ENCODE assay signal across 1 cellular context in the genomic region with DNA sequence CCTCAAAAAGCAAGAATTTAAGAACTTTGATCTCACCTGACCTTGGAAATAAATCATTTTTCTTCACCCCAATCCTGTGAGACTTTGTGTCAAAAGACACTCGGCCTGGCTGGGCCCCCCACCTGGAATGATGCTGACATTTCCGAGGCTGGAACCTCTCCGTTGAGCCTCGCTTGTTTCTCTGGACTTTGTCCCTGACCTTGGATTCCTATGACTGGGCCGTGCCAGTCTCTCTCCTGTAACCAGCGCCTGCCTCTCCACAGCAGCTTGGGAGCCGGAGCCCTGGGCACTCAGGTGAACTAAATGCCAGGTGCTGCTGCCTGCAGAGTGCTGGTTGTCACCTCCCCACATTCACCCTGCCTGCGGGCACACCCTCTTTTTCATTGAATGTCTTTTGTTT.
TF ChIP-seq lines count a peak whose summit lies in the region.

No MANE protein-coding gene starts in this region.

TF ChIP-seq in GM23338, 12 proteins besides CTCF, POLR2A, EP300 and RAD21 (continued from another document):
- TF ChIP-seq, protein P1, sequence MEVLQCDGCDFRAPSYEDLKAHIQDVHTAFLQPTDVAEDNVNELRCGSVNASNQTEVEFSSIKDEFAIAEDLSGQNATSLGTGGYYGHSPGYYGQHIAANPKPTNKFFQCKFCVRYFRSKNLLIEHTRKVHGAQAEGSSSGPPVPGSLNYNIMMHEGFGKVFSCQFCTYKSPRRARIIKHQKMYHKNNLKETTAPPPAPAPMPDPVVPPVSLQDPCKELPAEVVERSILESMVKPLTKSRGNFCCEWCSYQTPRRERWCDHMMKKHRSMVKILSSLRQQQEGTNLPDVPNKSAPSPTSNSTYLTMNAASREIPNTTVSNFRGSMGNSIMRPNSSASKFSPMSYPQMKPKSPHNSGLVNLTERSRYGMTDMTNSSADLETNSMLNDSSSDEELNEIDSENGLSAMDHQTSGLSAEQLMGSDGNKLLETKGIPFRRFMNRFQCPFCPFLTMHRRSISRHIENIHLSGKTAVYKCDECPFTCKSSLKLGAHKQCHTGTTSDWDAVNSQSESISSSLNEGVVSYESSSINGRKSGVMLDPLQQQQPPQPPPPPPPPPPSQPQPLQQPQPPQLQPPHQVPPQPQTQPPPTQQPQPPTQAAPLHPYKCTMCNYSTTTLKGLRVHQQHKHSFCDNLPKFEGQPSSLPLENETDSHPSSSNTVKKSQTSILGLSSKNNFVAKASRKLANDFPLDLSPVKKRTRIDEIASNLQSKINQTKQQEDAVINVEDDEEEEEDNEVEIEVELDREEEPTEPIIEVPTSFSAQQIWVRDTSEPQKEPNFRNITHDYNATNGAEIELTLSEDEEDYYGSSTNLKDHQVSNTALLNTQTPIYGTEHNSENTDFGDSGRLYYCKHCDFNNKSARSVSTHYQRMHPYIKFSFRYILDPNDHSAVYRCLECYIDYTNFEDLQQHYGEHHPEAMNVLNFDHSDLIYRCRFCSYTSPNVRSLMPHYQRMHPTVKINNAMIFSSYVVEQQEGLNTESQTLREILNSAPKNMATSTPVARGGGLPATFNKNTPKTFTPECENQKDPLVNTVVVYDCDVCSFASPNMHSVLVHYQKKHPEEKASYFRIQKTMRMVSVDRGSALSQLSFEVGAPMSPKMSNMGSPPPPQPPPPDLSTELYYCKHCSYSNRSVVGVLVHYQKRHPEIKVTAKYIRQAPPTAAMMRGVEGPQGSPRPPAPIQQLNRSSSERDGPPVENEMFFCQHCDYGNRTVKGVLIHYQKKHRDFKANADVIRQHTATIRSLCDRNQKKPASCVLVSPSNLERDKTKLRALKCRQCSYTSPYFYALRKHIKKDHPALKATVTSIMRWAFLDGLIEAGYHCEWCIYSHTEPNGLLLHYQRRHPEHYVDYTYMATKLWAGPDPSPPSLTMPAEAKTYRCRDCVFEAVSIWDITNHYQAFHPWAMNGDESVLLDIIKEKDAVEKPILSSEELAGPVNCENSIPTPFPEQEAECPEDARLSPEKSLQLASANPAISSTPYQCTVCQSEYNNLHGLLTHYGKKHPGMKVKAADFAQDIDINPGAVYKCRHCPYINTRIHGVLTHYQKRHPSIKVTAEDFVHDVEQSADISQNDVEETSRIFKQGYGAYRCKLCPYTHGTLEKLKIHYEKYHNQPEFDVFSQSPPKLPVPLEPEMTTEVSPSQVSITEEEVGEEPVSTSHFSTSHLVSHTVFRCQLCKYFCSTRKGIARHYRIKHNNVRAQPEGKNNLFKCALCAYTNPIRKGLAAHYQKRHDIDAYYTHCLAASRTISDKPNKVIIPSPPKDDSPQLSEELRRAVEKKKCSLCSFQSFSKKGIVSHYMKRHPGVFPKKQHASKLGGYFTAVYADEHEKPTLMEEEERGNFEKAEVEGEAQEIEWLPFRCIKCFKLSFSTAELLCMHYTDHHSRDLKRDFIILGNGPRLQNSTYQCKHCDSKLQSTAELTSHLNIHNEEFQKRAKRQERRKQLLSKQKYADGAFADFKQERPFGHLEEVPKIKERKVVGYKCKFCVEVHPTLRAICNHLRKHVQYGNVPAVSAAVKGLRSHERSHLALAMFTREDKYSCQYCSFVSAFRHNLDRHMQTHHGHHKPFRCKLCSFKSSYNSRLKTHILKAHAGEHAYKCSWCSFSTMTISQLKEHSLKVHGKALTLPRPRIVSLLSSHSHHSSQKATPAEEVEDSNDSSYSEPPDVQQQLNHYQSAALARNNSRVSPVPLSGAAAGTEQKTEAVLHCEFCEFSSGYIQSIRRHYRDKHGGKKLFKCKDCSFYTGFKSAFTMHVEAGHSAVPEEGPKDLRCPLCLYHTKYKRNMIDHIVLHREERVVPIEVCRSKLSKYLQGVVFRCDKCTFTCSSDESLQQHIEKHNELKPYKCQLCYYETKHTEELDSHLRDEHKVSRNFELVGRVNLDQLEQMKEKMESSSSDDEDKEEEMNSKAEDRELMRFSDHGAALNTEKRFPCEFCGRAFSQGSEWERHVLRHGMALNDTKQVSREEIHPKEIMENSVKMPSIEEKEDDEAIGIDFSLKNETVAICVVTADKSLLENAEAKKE (CRISPR knock-in tag; IDR thresholded peaks at IDR 0.05) = no peak
- TF ChIP-seq EZH2 (IDR thresholded peaks at IDR 0.05; ENCODE audit: low read depth, unreplicated experiment) = no peak
- TF ChIP-seq, protein P2, sequence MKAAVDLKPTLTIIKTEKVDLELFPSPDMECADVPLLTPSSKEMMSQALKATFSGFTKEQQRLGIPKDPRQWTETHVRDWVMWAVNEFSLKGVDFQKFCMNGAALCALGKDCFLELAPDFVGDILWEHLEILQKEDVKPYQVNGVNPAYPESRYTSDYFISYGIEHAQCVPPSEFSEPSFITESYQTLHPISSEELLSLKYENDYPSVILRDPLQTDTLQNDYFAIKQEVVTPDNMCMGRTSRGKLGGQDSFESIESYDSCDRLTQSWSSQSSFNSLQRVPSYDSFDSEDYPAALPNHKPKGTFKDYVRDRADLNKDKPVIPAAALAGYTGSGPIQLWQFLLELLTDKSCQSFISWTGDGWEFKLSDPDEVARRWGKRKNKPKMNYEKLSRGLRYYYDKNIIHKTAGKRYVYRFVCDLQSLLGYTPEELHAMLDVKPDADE (IDR thresholded peaks at IDR 0.05) = no peak
- TF ChIP-seq CREB1 (CRISPR knock-in tag; IDR thresholded peaks at IDR 0.05; ENCODE audit: low read depth) = no peak
